In the genomic region with DNA sequence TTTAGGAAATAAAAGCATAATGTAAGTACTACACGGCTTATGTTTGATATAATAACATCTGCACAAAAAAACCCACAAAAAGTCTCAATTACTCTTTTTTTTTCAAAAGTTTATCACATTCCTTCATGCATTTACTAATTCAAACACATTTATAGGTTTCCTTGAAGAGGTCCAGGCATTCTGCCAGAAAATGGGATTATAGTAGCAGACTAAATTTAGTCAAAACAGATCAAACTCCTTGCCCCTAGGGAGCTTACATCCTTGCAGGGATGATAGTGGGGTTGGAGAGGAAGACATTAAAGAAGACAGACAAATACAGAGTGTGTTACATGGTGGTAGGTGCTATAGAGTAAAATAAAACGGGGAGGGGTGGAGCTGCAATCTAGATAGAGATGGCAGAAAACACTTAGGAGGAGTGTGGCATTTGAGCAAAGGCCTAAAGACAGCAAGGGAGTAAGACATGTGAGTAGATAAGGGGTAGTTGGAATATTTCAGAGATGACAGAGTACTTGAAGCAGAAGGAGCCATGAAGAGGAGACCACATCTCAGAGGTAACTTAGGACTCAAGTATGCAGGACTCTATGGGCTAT, we compare ENCODE assay signal across 1 cellular context.
TF ChIP-seq lines count a peak whose summit lies in the region.

No MANE protein-coding gene starts in this region.

TF ChIP-seq in GM23338, 12 proteins besides CTCF, POLR2A, EP300 and RAD21 (continued from another document):
- TF ChIP-seq STAT1 (IDR thresholded peaks at IDR 0.05; ENCODE audit: unreplicated experiment) (no peak), POLR2AphosphoS5 (IDR thresholded peaks at IDR 0.05; ENCODE audit: low read depth) (no peak), ZNF462 (CRISPR knock-in tag; IDR thresholded peaks at IDR 0.05) (no peak), ZNF331 (CRISPR knock-in tag; IDR thresholded peaks at IDR 0.05; ENCODE audit: low read depth) (no peak)
